Comparison of ENCODE assay signal across 3 cellular contexts in genomic region chr4:188872809-188873208, GRCh38.
"Had no signal": no experiment of that assay in that cellular context is flagged by ENCODE, and none has a peak within 500 bp of the region (broad histone marks: within the 10 kb centered on the region; RNA-seq: fewer than 3 reads in every experiment).

No MANE protein-coding gene starts in this region.

- DNase-seq: GDM1, GF-D8 had no signal

- H3K4me3 ChIP-seq: GM12878 had no signal
